Comparison of ENCODE assay signal across 8 cellular contexts in the genomic region with DNA sequence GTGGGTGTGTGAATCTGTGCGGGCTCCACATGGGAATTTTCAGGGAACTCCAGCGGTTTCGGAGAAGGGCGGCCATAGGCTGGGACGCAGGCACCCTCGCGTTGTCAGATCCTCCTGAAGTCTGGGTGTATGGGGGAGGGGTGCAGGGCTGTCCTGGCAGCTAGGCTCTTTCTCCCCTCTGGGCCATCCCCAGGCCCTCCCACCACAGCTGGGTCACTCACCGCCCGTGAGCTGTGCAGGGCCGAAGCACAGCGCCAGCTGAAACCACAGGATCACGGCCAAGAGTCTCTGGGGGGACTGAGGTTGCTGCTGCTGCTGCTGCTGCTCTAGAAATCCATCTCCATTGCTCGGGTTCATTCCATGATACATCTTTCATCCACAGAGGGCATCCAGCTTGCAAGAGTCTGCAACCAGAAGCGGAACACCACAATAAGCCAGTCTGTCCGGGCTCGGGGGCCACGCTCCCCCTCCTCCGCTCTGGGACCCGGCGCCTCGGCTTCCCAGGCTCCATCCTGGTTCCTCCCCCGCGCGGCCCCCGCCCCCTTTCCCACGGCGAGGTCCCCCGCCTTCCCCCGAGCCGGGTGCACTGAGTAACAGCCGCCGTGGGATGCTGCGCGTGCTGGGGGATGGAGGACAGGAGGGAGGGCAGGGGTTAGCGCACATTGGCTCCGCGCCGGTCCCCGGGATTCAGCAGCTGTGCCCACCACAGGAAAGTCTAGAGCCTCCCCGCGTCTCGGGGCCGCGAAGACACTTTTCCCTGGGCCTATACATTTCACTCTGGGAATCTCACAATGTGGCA. TPM values are rescaled to one million over a fixed set of nuclear protein-coding genes. Genes with fewer than 3 reads are reported as not detected.
DNase-seq lines count a peak whose midpoint lies in the region; ATAC-seq and TF ChIP-seq lines count a peak whose summit lies in the region.

No MANE protein-coding gene starts in this region.

- H3K36me3 ChIP-seq in BLaER1 treated with 17β-estradiol and CSF1 and Interleukin-3, amounts not matched to agents 10 nM and 100 nM: no peaks in the 10 kb centered on the region
- H3K36me3 ChIP-seq in KMS-11 (ENCODE audit: insufficient read depth): no peaks in the 10 kb centered on the region

- CTCF ChIA-PET in activated CD8-positive, alpha-beta T cell treated with anti-CD3 and anti-CD28 coated beads for 36 hours (lab: Charles Lee): interaction anchor here (1.4 to 3.4 kb wide), 3 partner anchors 14 to 240 kb away, joined by 4 to 20 read pairs (median 15); no protein-coding TSS in a partner anchor

- ATAC-seq in activated CD8-positive, alpha-beta T cell treated with anti-CD3 and anti-CD28 coated beads for 36 hours: peak; percentile 48
- ATAC-seq in naive B cell (ENCODE audit: low read depth in 2 of 2): no peak

- peaks cover 16% of the 10 kb centered on the region for H3K4me1 Mint-ChIP-seq in activated CD8-positive, alpha-beta T cell treated with anti-CD3 and anti-CD28 coated beads for 36 hours (ENCODE audit: low read depth)
- H3K4me1 Mint-ChIP-seq in naive B cell (peaks cover 10 to 17% (median 17%) of the 10 kb centered on the region in 3 donors), type B pancreatic cell (ENCODE audit: unreplicated experiment) (peaks cover 12% of the 10 kb centered on the region)

- peaks cover 22 to 50% (median 25%) of the 10 kb centered on the region in 11 experiments for H3K27me3 ChIP-seq in BLaER1 treated with 17β-estradiol and CSF1 and Interleukin-3, amounts not matched to agents 10 nM and 100 nM
- no peaks in the 10 kb centered on the region; the same call in 1 of the 2 replicates for H3K27me3 ChIP-seq in KMS-11 (ENCODE audit: insufficient read depth, low read depth)

- no peaks in the 10 kb centered on the region for H3K9me3 Mint-ChIP-seq in activated CD8-positive, alpha-beta T cell treated with anti-CD3 and anti-CD28 coated beads for 36 hours
- H3K9me3 Mint-ChIP-seq in naive B cell (peaks cover 0 to 2% (median 0%) of the 10 kb centered on the region in 7 donors), type B pancreatic cell (no peaks in the 10 kb centered on the region)

- peak; percentile 39 for DNase-seq in activated CD8-positive, alpha-beta T cell treated with anti-CD3 and anti-CD28 coated beads for 36 hours
- no peak for DNase-seq in epithelial cell of proximal tubule (ENCODE audit: low read depth)
- DNase-seq in naive B cell: no peak
- no peak for DNase-seq in type B pancreatic cell (ENCODE audit: extremely low spot score, unreplicated experiment)
- no peak for DNase-seq in NOMO-1 treated with DMSO at 0.1 percent for 48 hours (lab: John Stamatoyannopoulos, UW; ENCODE audit: unreplicated experiment)
- no peak for DNase-seq in NCI-H187 treated with DMSO at 0.1 percent for 48 hours (lab: John Stamatoyannopoulos, UW)

- H3K27ac Mint-ChIP-seq in activated CD8-positive, alpha-beta T cell treated with anti-CD3 and anti-CD28 coated beads for 36 hours: no peak overlapping the region
- H3K27ac Mint-ChIP-seq in naive B cell (no peak overlapping the region), type B pancreatic cell (peak overlapping the region; percentile 36)

- H3K4me3 ChIP-seq in BLaER1 treated with 17β-estradiol and CSF1 and Interleukin-3, amounts not matched to agents 10 nM and 100 nM: peak overlapping the region; percentile 65 to 77 (median 70)
- H3K4me3 ChIP-seq in KMS-11 (IDR thresholded peaks at IDR 0.05; ENCODE audit: insufficient read depth, low read depth, low read length) (peak overlapping the region; percentile 75), epithelial cell of proximal tubule (ENCODE audit: low read depth, low read length) (peak overlapping the region; percentile 50)

- intact Hi-C loops in activated CD8-positive, alpha-beta T cell treated with anti-CD3 and anti-CD28 coated beads for 36 hours (cut with micrococcal nuclease): no loop called here

- H3K4me2 ChIP-seq in BLaER1 treated with 17β-estradiol and CSF1 and Interleukin-3, amounts not matched to agents 10 nM and 100 nM: peak overlapping the region; percentile 90 to 100 (median 99)
- H3K4me2 ChIP-seq in KMS-11: peak overlapping the region; percentile 82

- H2AFZ ChIP-seq in KMS-11 (ENCODE audit: low read depth): peak overlapping the region; percentile 96

- H4K20me1 ChIP-seq in BLaER1 treated with 17β-estradiol and CSF1 and Interleukin-3, amounts not matched to agents 10 nM and 100 nM: peaks cover 0 to 13% (median 0%) of the 10 kb centered on the region in 11 experiments; a peak in 3 of 22 replicates
- H4K20me1 ChIP-seq in KMS-11 (ENCODE audit: insufficient read depth): no peaks in the 10 kb centered on the region

- H3K27me3 Mint-ChIP-seq in activated CD8-positive, alpha-beta T cell treated with anti-CD3 and anti-CD28 coated beads for 36 hours: peaks cover 31% of the 10 kb centered on the region
- peaks cover 50 to 64% (median 64%) of the 10 kb centered on the region in 3 donors for H3K27me3 Mint-ChIP-seq in naive B cell
- peaks cover 72% of the 10 kb centered on the region for H3K27me3 Mint-ChIP-seq in type B pancreatic cell

- no peaks in the 10 kb centered on the region for H3K79me2 ChIP-seq in KMS-11 (ENCODE audit: insufficient read depth, low read depth)

- peaks cover 4 to 21% (median 16%) of the 10 kb centered on the region in 10 experiments; a peak in 16 of 20 replicates for H3K4me1 ChIP-seq in BLaER1 treated with 17β-estradiol and CSF1 and Interleukin-3, amounts not matched to agents 10 nM and 100 nM
- H3K4me1 ChIP-seq in KMS-11 (ENCODE audit: low read depth, poor library complexity, severe bottlenecking): no peaks in the 10 kb centered on the region

- H3K4me3 Mint-ChIP-seq in activated CD8-positive, alpha-beta T cell treated with anti-CD3 and anti-CD28 coated beads for 36 hours: peak overlapping the region; percentile 82
- H3K4me3 Mint-ChIP-seq in naive B cell (peak overlapping the region; percentile 75 to 88 (median 79)), type B pancreatic cell (peak overlapping the region; percentile 88)

- H3K9me3 ChIP-seq in BLaER1 treated with 17β-estradiol and CSF1 and Interleukin-3, amounts not matched to agents 10 nM and 100 nM (replicated peaks in 1 of 11): no peaks in the 10 kb centered on the region

- H3K36me3 Mint-ChIP-seq in activated CD8-positive, alpha-beta T cell treated with anti-CD3 and anti-CD28 coated beads for 36 hours (ENCODE audit: low read depth): no peaks in the 10 kb centered on the region
- H3K36me3 Mint-ChIP-seq in naive B cell (no peaks in the 10 kb centered on the region), type B pancreatic cell (no peaks in the 10 kb centered on the region)

- H3K9ac ChIP-seq in BLaER1 treated with 17β-estradiol and CSF1 and Interleukin-3, amounts not matched to agents 10 nM and 100 nM: peak overlapping the region; percentile 24 to 76 (median 58); a peak in 18 of 22 replicates
- peak overlapping the region; percentile 33; the same call in 1 of the 2 replicates for H3K9ac ChIP-seq in KMS-11

- peak overlapping the region in 3 of 11 experiments; percentile 16 to 42 (median 35); a peak in 6 of 22 replicates for H3K27ac ChIP-seq in BLaER1 treated with 17β-estradiol and CSF1 and Interleukin-3, amounts not matched to agents 10 nM and 100 nM
- no peak overlapping the region for H3K27ac ChIP-seq in KMS-11

- POLR2A ChIA-PET in activated CD8-positive, alpha-beta T cell treated with anti-CD3 and anti-CD28 coated beads for 36 hours (lab: Charles Lee): interaction anchor here (1.1 kb wide), 1 partner anchor 256 kb away, joined by 3 read pairs; no protein-coding TSS in a partner anchor

- TF ChIP-seq CTCF in KMS-11 (conservative IDR thresholded peaks at IDR 0.05; ENCODE audit: low read depth, low read length) (no peak), epithelial cell of proximal tubule (conservative IDR thresholded peaks at IDR 0.05; ENCODE audit: low read depth, low read length) (no peak), type B pancreatic cell (conservative IDR thresholded peaks at IDR 0.05) (no peak)
- no peak for TF ChIP-seq CTCF in activated CD8-positive, alpha-beta T cell treated with anti-CD3 and anti-CD28 coated beads for 36 hours (IDR thresholded peaks at IDR 0.05)

RNA-seq across cellular contexts. Expression of gene SUSD4, which starts 0.7 kb away (rescaled TPM):
- total RNA-seq in activated CD8-positive, alpha-beta T cell treated with anti-CD3 and anti-CD28 coated beads for 36 hours: under 1 TPM; 0.29 to 0.43 TPM
- total RNA-seq in epithelial cell of proximal tubule (0.07 and 0.12 TPM in 2 replicates), type B pancreatic cell (ENCODE audit: low replicate concordance) (4.3 and 7.0 TPM in 2 replicates)
- polyA plus RNA-seq in naive B cell (ENCODE audit: low read depth in 6 of 6): not detected

RNA-seq across cellular contexts. Expression of gene CCDC185, which starts 30.0 kb away (rescaled TPM):
- not detected for total RNA-seq in activated CD8-positive, alpha-beta T cell treated with anti-CD3 and anti-CD28 coated beads for 36 hours
- total RNA-seq in epithelial cell of proximal tubule (not detected in 2 replicates), type B pancreatic cell (ENCODE audit: low replicate concordance) (not detected in 2 replicates)
- polyA plus RNA-seq in naive B cell (ENCODE audit: low read depth in 6 of 6): not detected
